1 cellular context compared by ENCODE assay signal in the genomic region with DNA sequence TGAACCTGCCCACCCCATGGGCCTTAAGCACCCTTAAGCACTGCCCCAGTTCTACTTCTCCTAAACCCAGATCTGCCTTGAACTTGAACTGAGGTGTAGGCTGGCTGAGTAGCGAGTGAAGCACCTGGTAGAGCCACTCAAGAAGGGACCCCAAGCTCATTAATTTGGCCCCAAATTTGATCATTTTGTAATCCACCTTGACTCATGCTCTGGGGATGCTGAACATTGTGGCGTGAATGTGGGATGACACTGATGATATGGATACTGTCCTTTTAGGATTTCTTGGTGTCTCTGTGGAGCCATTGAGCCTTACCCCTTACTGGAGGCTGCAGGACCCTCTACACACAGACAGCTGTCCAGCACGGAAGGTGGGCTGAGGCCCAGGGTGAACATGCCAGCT.
TF ChIP-seq lines count a peak whose summit lies in the region.

A gene (plus strand): TSS at position 301 of the 400 bp plus-strand sequence. CDS start 91 bp downstream, at position 392.

TF ChIP-seq in IMR-90, 13 proteins besides CTCF, POLR2A, EP300 and RAD21:
- TF ChIP-seq BHLHE40 (IDR thresholded peaks at IDR 0.05; ENCODE audit: low read depth, low read length) (no peak), MAFK (IDR thresholded peaks at IDR 0.05; ENCODE audit: low read depth, low read length) (no peak), NFE2L2 (IDR thresholded peaks at IDR 0.05; ENCODE audit: low read depth, low read length) (no peak), CEBPB (IDR thresholded peaks at IDR 0.05; ENCODE audit: low read depth, low read length) (no peak)
- TF ChIP-seq, protein P1, sequence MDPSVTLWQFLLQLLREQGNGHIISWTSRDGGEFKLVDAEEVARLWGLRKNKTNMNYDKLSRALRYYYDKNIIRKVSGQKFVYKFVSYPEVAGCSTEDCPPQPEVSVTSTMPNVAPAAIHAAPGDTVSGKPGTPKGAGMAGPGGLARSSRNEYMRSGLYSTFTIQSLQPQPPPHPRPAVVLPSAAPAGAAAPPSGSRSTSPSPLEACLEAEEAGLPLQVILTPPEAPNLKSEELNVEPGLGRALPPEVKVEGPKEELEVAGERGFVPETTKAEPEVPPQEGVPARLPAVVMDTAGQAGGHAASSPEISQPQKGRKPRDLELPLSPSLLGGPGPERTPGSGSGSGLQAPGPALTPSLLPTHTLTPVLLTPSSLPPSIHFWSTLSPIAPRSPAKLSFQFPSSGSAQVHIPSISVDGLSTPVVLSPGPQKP (IDR thresholded peaks at IDR 0.05; ENCODE audit: borderline replicate concordance, low read depth, low read length) = no peak
